ENCODE assay signal across 11 cellular contexts in genomic region chr12:14018080-14018479, GRCh38. TPM values are rescaled to one million over a fixed set of nuclear protein-coding genes. Genes with fewer than 3 reads are reported as not detected.
"Had no signal": no experiment of that assay in that cellular context is flagged by ENCODE, and none has a peak within 500 bp of the region (broad histone marks: within the 10 kb centered on the region; RNA-seq: fewer than 3 reads in every experiment).

No MANE protein-coding gene starts in this region.

- H3K9me3 ChIP-seq: HAP-1 had no signal

- H3K4me1 ChIP-seq: HAP-1 had no signal

- H3K4me3 ChIP-seq: GM23248, HAP-1 had no signal

- H3K9ac ChIP-seq: GM23248 had no signal

- H3K36me3 ChIP-seq: HAP-1 had no signal

- H3K27ac ChIP-seq: GM23248, HL-60 had no signal

- ATAC-seq: HCT116 had no signal

- DNase-seq: GM23248, GOT3, H7, HFFc6, KG1 had no signal

- H2AFZ ChIP-seq: GM23248 had no signal

RNA-seq across cellular contexts. Expression of gene GRIN2B, which starts 36.7 kb away (rescaled TPM):
- total RNA-seq: GM23248, H4, HFFc6, HT1080 had no signal
- polyA plus RNA-seq: GM23248, IgD-negative memory B cell had no signal
